8 cellular contexts compared by ENCODE assay signal in genomic region chr19:29771708-29772415, GRCh38. TPM values are rescaled to one million over a fixed set of nuclear protein-coding genes. Genes with fewer than 3 reads are reported as not detected.
DNase-seq lines count a peak whose midpoint lies in the region; ATAC-seq, FAIRE-seq and TF ChIP-seq lines count a peak whose summit lies in the region.

No MANE protein-coding gene starts in this region.

- no peak overlapping the region for H3K9ac ChIP-seq in GM23248

- H4K20me1 ChIP-seq in GM23248 (ENCODE audit: insufficient read depth): no peaks in the 10 kb centered on the region

- no peaks in the 10 kb centered on the region for H3K9me2 ChIP-seq in GM23248 (ENCODE audit: insufficient read depth)

- H3K36me3 ChIP-seq in GM23248 (ENCODE audit: low read depth): no peaks in the 10 kb centered on the region
- H3K36me3 ChIP-seq in bronchial epithelial cell (ENCODE audit: control insufficient read depth, insufficient read depth, low read length): no peaks in the 10 kb centered on the region
- no peaks in the 10 kb centered on the region for H3K36me3 ChIP-seq in kidney epithelial cell (ENCODE audit: control insufficient read depth, insufficient read depth, low read length)

- no peaks in the 10 kb centered on the region for H3K4me1 ChIP-seq in GM23248 (ENCODE audit: insufficient read depth)

- in situ Hi-C loops in GM23248 (cut with MboI): loop anchor here (25.0 kb wide), 2 partner anchors 90 to 890 kb away; no protein-coding TSS in a partner anchor

- no peaks in the 10 kb centered on the region for H3K27me3 Mint-ChIP-seq in stimulated activated naive CD8-positive, alpha-beta T cell treated with anti-CD3 and anti-CD28 coated beads, Interleukin-15, amount 100 ng/mL, for 72 hours

- FAIRE-seq in bronchial epithelial cell (lab: Jason Lieb, UNC): peak; percentile 62

- H2AFZ ChIP-seq in GM23248: no peak overlapping the region

- DNase-seq in CD1c-positive myeloid dendritic cell (ENCODE audit: extremely low spot score) (peak; percentile 22), GM23248 (peak; percentile 81), RKO (ENCODE audit: low spot score) (peak; percentile 64), bronchial epithelial cell (ENCODE audit: low read depth) (peak; percentile 18), kidney epithelial cell (ENCODE audit: low read depth) (peak; percentile 9), KG1 (lab: John Stamatoyannopoulos, UW) (no peak)
- peak; percentile 28 to 33 for DNase-seq in stimulated activated naive CD8-positive, alpha-beta T cell treated with anti-CD3 and anti-CD28 coated beads, Interleukin-15, amount 100 ng/mL, for 72 hours

- 12 to 16% methylated on average over 14 of the region's 14 CpGs for WGBS in GM23248 (ENCODE audit: low coverage in 1 of 2, low lambda C conversion rate in 2 of 2, missing lambda C conversion rate in 2 of 2), 2 experiments

- H3K9me3 ChIP-seq in GM23248 (ENCODE audit: low read depth): no peaks in the 10 kb centered on the region

- ATAC-seq in stimulated activated naive CD8-positive, alpha-beta T cell treated with anti-CD3 and anti-CD28 coated beads, Interleukin-15, amount 100 ng/mL, for 72 hours: no peak
- no peak for ATAC-seq in HG02840 (IDR thresholded peaks at IDR 0.05; ENCODE audit: low FRiP score, unreplicated experiment)

- H3K4me1 Mint-ChIP-seq in stimulated activated naive CD8-positive, alpha-beta T cell treated with anti-CD3 and anti-CD28 coated beads, Interleukin-15, amount 100 ng/mL, for 72 hours: peaks cover 7% of the 10 kb centered on the region

- H3K27ac ChIP-seq in GM23248: no peak overlapping the region

- no peaks in the 10 kb centered on the region for H3K79me2 ChIP-seq in GM23248 (ENCODE audit: insufficient read depth)

- TF ChIP-seq CTCF in bronchial epithelial cell (IDR thresholded peaks at IDR 0.05; ENCODE audit: insufficient read depth, low read length, severe bottlenecking): peak; percentile 68
- TF ChIP-seq CTCF in kidney epithelial cell (IDR thresholded peaks at IDR 0.05; ENCODE audit: insufficient read depth, low read length, poor library complexity, severe bottlenecking): peak; percentile 85

- no peaks in the 10 kb centered on the region for H3K27me3 ChIP-seq in GM23248 (replicated peaks; ENCODE audit: insufficient read depth)
- H3K27me3 ChIP-seq in bronchial epithelial cell (ENCODE audit: control insufficient read depth, insufficient read depth, low read length): no peaks in the 10 kb centered on the region
- no peaks in the 10 kb centered on the region for H3K27me3 ChIP-seq in kidney epithelial cell (ENCODE audit: control insufficient read depth, insufficient read depth, low read length)

- no peaks in the 10 kb centered on the region for H3F3A ChIP-seq in GM23248 (ENCODE audit: insufficient read depth)

- H3K4me3 Mint-ChIP-seq in stimulated activated naive CD8-positive, alpha-beta T cell treated with anti-CD3 and anti-CD28 coated beads, Interleukin-15, amount 100 ng/mL, for 72 hours: no peak overlapping the region

- no peaks in the 10 kb centered on the region for H3K9me3 Mint-ChIP-seq in stimulated activated naive CD8-positive, alpha-beta T cell treated with anti-CD3 and anti-CD28 coated beads, Interleukin-15, amount 100 ng/mL, for 72 hours

- H3K4me2 ChIP-seq in GM23248 (ENCODE audit: unreplicated experiment): no peak overlapping the region

- H3K4me3 ChIP-seq in GM23248: no peak overlapping the region
- H3K4me3 ChIP-seq in bronchial epithelial cell (ENCODE audit: low read depth, low read length): no peak overlapping the region
- no peak overlapping the region for H3K4me3 ChIP-seq in kidney epithelial cell (ENCODE audit: low read depth, low read length)

- H3K27ac Mint-ChIP-seq in stimulated activated naive CD8-positive, alpha-beta T cell treated with anti-CD3 and anti-CD28 coated beads, Interleukin-15, amount 100 ng/mL, for 72 hours: no peak overlapping the region

RNA-seq across cellular contexts. Expression of gene CCNE1, which starts 39.9 kb away (rescaled TPM):
- total RNA-seq in GM23248 (2014; rRNA removed; shearing (Covaris generic)): 2.8 and 6.5 TPM in 2 replicates
- polyA plus RNA-seq in GM23248 (2016; fragmentation: Nextera tagmentation; extraction: Ambion mirVana): 5.1 and 5.2 TPM in 2 replicates
- 6.1 and 9.9 TPM in 2 replicates for total RNA-seq in bronchial epithelial cell
- total RNA-seq in kidney epithelial cell: 2.5 and 5.3 TPM in 2 replicates

RNA-seq across cellular contexts. Expression of gene C19orf12, which starts 56.8 kb away (rescaled TPM):
- 45.7 and 46.8 TPM in 2 replicates for total RNA-seq in GM23248 (2014; rRNA removed; shearing (Covaris generic))
- polyA plus RNA-seq in GM23248 (2016; fragmentation: Nextera tagmentation; extraction: Ambion mirVana): 33.4 and 34.2 TPM in 2 replicates
- total RNA-seq in bronchial epithelial cell (9.0 and 9.7 TPM in 2 replicates), kidney epithelial cell (39.8 and 39.9 TPM in 2 replicates)
